Comparison of ENCODE assay signal across 27 cellular contexts in genomic region chr14:79274641-79275366, GRCh38.
A peak's percentile ranks its signal among the peaks of the same experiment; 100 is the strongest.
DNase-seq lines count a peak whose midpoint lies in the region; ATAC-seq and TF ChIP-seq lines count a peak whose summit lies in the region.
"Had no signal": no experiment of that assay in that cellular context is flagged by ENCODE, and none has a peak within 500 bp of the region (broad histone marks: within the 10 kb centered on the region; RNA-seq: fewer than 3 reads in every experiment).

No MANE protein-coding gene starts in this region.

- H3K27ac Mint-ChIP-seq in immature natural killer cell = no peak overlapping the region
- H3K27ac Mint-ChIP-seq: memory B cell; naive thymus-derived CD8-positive, alpha-beta T cell; T-helper 1 cell treated with Interleukin-12 subunit alpha and Interleukin-12 subunit beta and Interleukin-4 antibody, amounts not matched to agents 30 μg/mL and 1 μg/mL, for 36 hours had no signal

- peaks cover 3 to 6% (median 4%) of the 10 kb centered on the region in 3 donors for H3K27me3 Mint-ChIP-seq in immature natural killer cell (ENCODE audit: low read depth in 3 of 3)
- H3K27me3 Mint-ChIP-seq: memory B cell had no signal

- H3K4me1 ChIP-seq in parathyroid adenoma = peaks cover 3% of the 10 kb centered on the region
- H3K4me1 ChIP-seq: BLaER1 treated with 17β-estradiol and CSF1 and Interleukin-3, amounts not matched to agents 10 nM and 100 nM had no signal

- H3K9me3 Mint-ChIP-seq in immature natural killer cell = peaks cover 7 to 22% (median 11%) of the 10 kb centered on the region in 6 donors
- H3K9me3 Mint-ChIP-seq: memory B cell; T-helper 1 cell treated with Interleukin-12 subunit alpha and Interleukin-12 subunit beta and Interleukin-4 antibody, amounts not matched to agents 30 μg/mL and 1 μg/mL, for 36 hours had no signal

- no peak overlapping the region for H3K27ac ChIP-seq in parathyroid adenoma
- H3K27ac ChIP-seq: BLaER1 treated with 17β-estradiol and CSF1 and Interleukin-3, amounts not matched to agents 10 nM and 100 nM; spleen had no signal

- DNase-seq in GM03348 (ENCODE audit: low spot score) (peak; percentile 15), NCI-H1694 treated with DMSO at 0.1 percent for 48 hours (lab: John Stamatoyannopoulos, UW) (peak; percentile 75), fibroblast of pulmonary artery (ENCODE audit: low read depth) (peak; percentile 7), immature natural killer cell (no peak), GM10266 (ENCODE audit: extremely low spot score) (no peak), NCI-H748 treated with DMSO at 0.1 percent for 48 hours (lab: John Stamatoyannopoulos, UW) (no peak)
- DNase-seq: activated CD4-positive, alpha-beta T cell treated with anti-CD3 and anti-CD28 coated beads, Interleukin-2, amount 50 U/mL, for 1 hour; activated gamma-delta T cell treated with Interleukin-2 at 50 U/mL for 16 hours; GDM1; HCEC 1CT; hippocampal formation; kidney; MV-4-11; naive thymus-derived CD8-positive, alpha-beta T cell; NCI-H2081; NCI-H524 treated with DMSO at 0.1 percent for 48 hours; OCI-M1; SHP77 treated with DMSO at 0.1 percent for 48 hours; spleen had no signal

- H3K9ac ChIP-seq in parathyroid adenoma = no peak overlapping the region
- H3K9ac ChIP-seq: BLaER1 treated with 17β-estradiol and CSF1 and Interleukin-3, amounts not matched to agents 10 nM and 100 nM had no signal

- H3K4me3 Mint-ChIP-seq in immature natural killer cell = no peak overlapping the region
- H3K4me3 Mint-ChIP-seq: central memory CD8-positive, alpha-beta T cell; memory B cell; naive thymus-derived CD8-positive, alpha-beta T cell; T-helper 1 cell treated with Interleukin-12 subunit alpha and Interleukin-12 subunit beta and Interleukin-4 antibody, amounts not matched to agents 30 μg/mL and 1 μg/mL, for 36 hours had no signal

- TF ChIP-seq CTCF in fibroblast of pulmonary artery (IDR thresholded peaks at IDR 0.05; ENCODE audit: low read length, missing control alignments) = peak; percentile 22
- peak; percentile 20 for TF ChIP-seq CTCF in parathyroid adenoma (IDR thresholded peaks at IDR 0.05)
- no peak for TF ChIP-seq CTCF in GM10266 (IDR thresholded peaks at IDR 0.05; ENCODE audit: control insufficient read depth, insufficient read depth, low read depth, missing control alignments)

- H3K4me2 ChIP-seq in parathyroid adenoma (ENCODE audit: low read length) = no peak overlapping the region
- H3K4me2 ChIP-seq: BLaER1 treated with 17β-estradiol and CSF1 and Interleukin-3, amounts not matched to agents 10 nM and 100 nM had no signal

- H3K4me1 Mint-ChIP-seq in immature natural killer cell = no peaks in the 10 kb centered on the region
- H3K4me1 Mint-ChIP-seq: central memory CD8-positive, alpha-beta T cell; memory B cell had no signal

- peak overlapping the region; percentile 17 for H2AFZ ChIP-seq in parathyroid adenoma

- H3K27me3 ChIP-seq in parathyroid adenoma (ENCODE audit: control insufficient read depth, insufficient read depth, low read length) = no peaks in the 10 kb centered on the region
- H3K27me3 ChIP-seq: BLaER1 treated with 17β-estradiol and CSF1 and Interleukin-3, amounts not matched to agents 10 nM and 100 nM had no signal

- no peak overlapping the region for H3K4me3 ChIP-seq in fibroblast of pulmonary artery (replicated peaks; ENCODE audit: low read depth, low read length)
- no peak overlapping the region for H3K4me3 ChIP-seq in parathyroid adenoma (ENCODE audit: low read depth, low read length)
- H3K4me3 ChIP-seq: BLaER1 treated with 17β-estradiol and CSF1 and Interleukin-3, amounts not matched to agents 10 nM and 100 nM; GM12878; K562; spleen had no signal

- H3K36me3 ChIP-seq in parathyroid adenoma (ENCODE audit: control insufficient read depth, insufficient read depth, low read length) = no peaks in the 10 kb centered on the region
- H3K36me3 ChIP-seq: BLaER1 treated with 17β-estradiol and CSF1 and Interleukin-3, amounts not matched to agents 10 nM and 100 nM; spleen had no signal

- no peak for ATAC-seq in HG02973 (IDR thresholded peaks at IDR 0.05; ENCODE audit: unreplicated experiment)
- ATAC-seq: GM12878; K562; naive thymus-derived CD8-positive, alpha-beta T cell had no signal

- H3K9me3 ChIP-seq in parathyroid adenoma (ENCODE audit: control insufficient read depth, low read length) = no peaks in the 10 kb centered on the region
- H3K9me3 ChIP-seq: spleen had no signal

- H3K36me3 Mint-ChIP-seq in immature natural killer cell = no peaks in the 10 kb centered on the region
- H3K36me3 Mint-ChIP-seq: memory B cell had no signal

- no peaks in the 10 kb centered on the region for H3K79me2 ChIP-seq in parathyroid adenoma

Comparison
In these comparisons a context has a peak if more than half of its experiments do, and no peak if none do; other contexts are left out.
1. DNase-seq: peak in GM03348 (single experiment), NCI-H1694 treated with DMSO at 0.1 percent for 48 hours (single experiment) and fibroblast of pulmonary artery (single experiment); none in immature natural killer cell (0 of 3), GM10266 (single experiment) and NCI-H748 treated with DMSO at 0.1 percent for 48 hours (single experiment).